In genomic region chr21:40556442-40556968, GRCh38 we compare ENCODE assay signal across 23 cellular contexts.
"Had no signal": no experiment of that assay in that cellular context is flagged by ENCODE, and none has a peak within 500 bp of the region (broad histone marks: within the 10 kb centered on the region; RNA-seq: fewer than 3 reads in every experiment).

No MANE protein-coding gene starts in this region.

- H3K4me1 ChIP-seq: breast epithelium, SJCRH30 had no signal

- H3K4me1 Mint-ChIP-seq: activated CD4-positive, alpha-beta memory T cell treated with anti-CD3 and anti-CD28 coated beads, Interleukin-2, amount 10 ng/mL, durations not matched to agents 7 days and 5 days; activated CD4-positive, alpha-beta T cell treated with anti-CD3 and anti-CD28 coated beads, Interleukin-2, amount 10 ng/mL, durations not matched to agents 7 days and 5 days; activated naive CD4-positive, alpha-beta T cell treated with anti-CD3 and anti-CD28 coated beads, Interleukin-2, amount 50 U/mL, for 24 hours had no signal

- H3K4me3 Mint-ChIP-seq: activated CD4-positive, alpha-beta memory T cell treated with anti-CD3 and anti-CD28 coated beads, Interleukin-2, amount 10 ng/mL, durations not matched to agents 7 days and 5 days; activated CD4-positive, alpha-beta T cell treated with anti-CD3 and anti-CD28 coated beads, Interleukin-2, amount 10 ng/mL, durations not matched to agents 7 days and 5 days; activated naive CD4-positive, alpha-beta T cell treated with anti-CD3 and anti-CD28 coated beads, Interleukin-2, amount 50 U/mL, for 24 hours; activated T-helper 1 cell treated with anti-CD3 and anti-CD28 coated beads, Interleukin-12 subunit alpha, Interleukin-12 subunit beta, Interleukin-2, Interleukin-4 antibody, amounts not matched to agents 30 ng/mL and 10 ng/mL and 1 ng/mL, durations not matched to agents 14 hours and 24 hours and 36 hours; T-helper 1 cell treated with Interleukin-12 subunit alpha and Interleukin-12 subunit beta and Interleukin-4 antibody, amounts not matched to agents 30 μg/mL and 1 μg/mL, for 36 hours had no signal

- H3K9ac ChIP-seq: SK-N-SH had no signal

- H3K27ac Mint-ChIP-seq: activated CD4-positive, alpha-beta memory T cell treated with anti-CD3 and anti-CD28 coated beads, Interleukin-2, amount 10 ng/mL, durations not matched to agents 7 days and 5 days; activated CD4-positive, alpha-beta T cell treated with anti-CD3 and anti-CD28 coated beads, Interleukin-2, amount 10 ng/mL, durations not matched to agents 7 days and 5 days; activated naive CD4-positive, alpha-beta T cell treated with anti-CD3 and anti-CD28 coated beads, Interleukin-2, amount 50 U/mL, for 24 hours; activated T-helper 1 cell treated with anti-CD3 and anti-CD28 coated beads, Interleukin-12 subunit alpha, Interleukin-12 subunit beta, Interleukin-2, Interleukin-4 antibody, amounts not matched to agents 30 ng/mL and 10 ng/mL and 1 ng/mL, durations not matched to agents 14 hours and 24 hours and 36 hours; T-helper 1 cell treated with Interleukin-12 subunit alpha and Interleukin-12 subunit beta and Interleukin-4 antibody, amounts not matched to agents 30 μg/mL and 1 μg/mL, for 36 hours had no signal

- DNase-seq: activated CD4-positive, alpha-beta memory T cell treated with anti-CD3 and anti-CD28 coated beads, Interleukin-2, amount 10 ng/mL, durations not matched to agents 7 days and 5 days; activated CD4-positive, alpha-beta T cell treated with anti-CD3 and anti-CD28 coated beads, Interleukin-2, amount 10 ng/mL, durations not matched to agents 7 days and 5 days; activated CD4-positive, CD25-positive, alpha-beta regulatory T cell; activated effector memory CD4-positive, alpha-beta T cell treated with Interleukin-2 at 50 U/mL for 16 hours; activated naive CD4-positive, alpha-beta T cell; aorta; caudate nucleus; MM.1S; NCI-H1092; NCI-H1417; NCI-H1930; NCI-H2171 treated with DMSO at 0.1 percent for 48 hours; NCI-H226; NCI-H526; NCI-H82; Right ventricle myocardium superior; SJCRH30; SK-N-SH had no signal

- H3K36me3 ChIP-seq: breast epithelium, SJCRH30 had no signal

- H3K27ac ChIP-seq: breast epithelium, SJCRH30, VCaP had no signal

- H3K27me3 Mint-ChIP-seq: activated CD4-positive, alpha-beta memory T cell treated with anti-CD3 and anti-CD28 coated beads, Interleukin-2, amount 10 ng/mL, durations not matched to agents 7 days and 5 days; activated CD4-positive, alpha-beta T cell treated with anti-CD3 and anti-CD28 coated beads, Interleukin-2, amount 10 ng/mL, durations not matched to agents 7 days and 5 days; activated naive CD4-positive, alpha-beta T cell treated with anti-CD3 and anti-CD28 coated beads, Interleukin-2, amount 50 U/mL, for 24 hours had no signal

- H3K4me3 ChIP-seq: breast epithelium, SJCRH30 had no signal

- H3K36me3 Mint-ChIP-seq: activated naive CD4-positive, alpha-beta T cell treated with anti-CD3 and anti-CD28 coated beads, Interleukin-2, amount 50 U/mL, for 24 hours had no signal

- H3K4me2 ChIP-seq: SK-N-SH had no signal

- H3K9me3 ChIP-seq: breast epithelium, SJCRH30, SK-N-SH had no signal

- H3K27me3 ChIP-seq: breast epithelium, SJCRH30 had no signal
